In genomic region chr9:21902112-21902511, GRCh38 we compare ENCODE assay signal across 18 cellular contexts.
A peak's percentile ranks its signal among the peaks of the same experiment; 100 is the strongest.
DNase-seq lines count a peak whose midpoint lies in the region; ATAC-seq, FAIRE-seq and TF ChIP-seq lines count a peak whose summit lies in the region.
"Had no signal": no experiment of that assay in that cellular context is flagged by ENCODE, and none has a peak within 500 bp of the region (broad histone marks: within the 10 kb centered on the region; RNA-seq: fewer than 3 reads in every experiment).

No MANE protein-coding gene starts in this region.

- CTCF ChIA-PET in IMR-90 (lab: Yijun Ruan, JAX), result interaction anchor here (0.6 kb wide), 1 partner anchor 179 kb away, joined by 4 read pairs; no protein-coding TSS in a partner anchor
- CTCF ChIA-PET in GM12878 (lab: Yijun Ruan, JAX), result interaction anchor here (0.7 to 2.3 kb wide), 5 partner anchors 18 to 551 kb away, joined by 3 to 6 read pairs (median 3); no protein-coding TSS in a partner anchor

- 0 out of 4 replicates have a peak, but pooled peaks cover 0 to 3% of the 10 kb centered on the region in 2 experiments for H3K79me1 ChIP-seq in IMR-90 (ENCODE audit: low read depth in 1 of 2, low read length in 2 of 2)

- no peak overlapping the region for H3K18ac ChIP-seq in IMR-90 (ENCODE audit: low read depth, low read length)

- no peak overlapping the region for H4K5ac ChIP-seq in IMR-90 (ENCODE audit: low read depth, low read length)

- TF ChIP-seq POLR2A in GM12891 (IDR thresholded peaks at IDR 0.05; ENCODE audit: low read depth, low read length) (no peak), IMR-90 (IDR thresholded peaks at IDR 0.05; ENCODE audit: low read depth, low read length) (no peak), GM12878 (IDR thresholded peaks at IDR 0.05; ENCODE audit: low read depth, low read length) (no peak), ovary (IDR thresholded peaks at IDR 0.05) (no peak)

- H3K56ac ChIP-seq in IMR-90 (ENCODE audit: extremely low read depth, insufficient read depth, low read length), result no peak overlapping the region

- no peak for TF ChIP-seq RAD21 in IMR-90 (IDR thresholded peaks at IDR 0.05; ENCODE audit: low read length)
- TF ChIP-seq RAD21 in GM12878 (IDR thresholded peaks at IDR 0.05; ENCODE audit: insufficient read depth, low read depth, low read length), result no peak

- no peak for TF ChIP-seq CTCF in IMR-90 (conservative IDR thresholded peaks at IDR 0.05; ENCODE audit: low read depth, low read length)
- no peak for TF ChIP-seq CTCF in GM12878 (IDR thresholded peaks at IDR 0.05 in 2 of 3, conservative IDR thresholded peaks at IDR 0.05 in 1 of 3; ENCODE audit: control insufficient read depth in 2 of 3, extremely low read depth in 1 of 3, insufficient read depth in 1 of 3, low read depth in 3 of 3, low read length in 3 of 3)
- no peak for TF ChIP-seq CTCF in endothelial cell (IDR thresholded peaks at IDR 0.05; ENCODE audit: unreplicated experiment)
- TF ChIP-seq CTCF in ovary (IDR thresholded peaks at IDR 0.05), result no peak

- RAD21 ChIA-PET in GM12878 (lab: Charles Lee; ENCODE audit: unreplicated experiment), result interaction anchor here (0.7 to 1.6 kb wide), 2 partner anchors 90 to 106 kb away, joined by 3 read pairs; no protein-coding TSS in a partner anchor

- dilution Hi-C loops in IMR-90 (cut with HindIII; ENCODE audit: low sequenced_read_pairs, unreplicated experiment), result no loop called here

- H3K27me3 ChIP-seq in IMR-90 (ENCODE audit: control insufficient read depth, insufficient read depth, low read length), result no peaks in the 10 kb centered on the region
- H3K27me3 ChIP-seq in GM12878 (replicated peaks in 1 of 2; ENCODE audit: control insufficient read depth in 2 of 2, insufficient read depth in 2 of 2, low read length in 1 of 2), result no peaks in the 10 kb centered on the region
- no peaks in the 10 kb centered on the region for H3K27me3 ChIP-seq in ovary
- H3K27me3 ChIP-seq: stomach had no signal

- H3K9ac ChIP-seq in IMR-90 (ENCODE audit: low read depth, low read length) (no peak overlapping the region), GM12878 (ENCODE audit: control insufficient read depth, insufficient read depth, low read length) (no peak overlapping the region)

- in situ Hi-C loops in IMR-90 (cut with MboI; ENCODE audit: low sequenced_read_pairs), result no loop called here
- in situ Hi-C loops in GM12878 (cut with MboI), result loop anchor here (5.0 kb wide), 1 partner anchor 50 kb away; no protein-coding TSS in a partner anchor

- no peak overlapping the region for H2BK15ac ChIP-seq in IMR-90 (ENCODE audit: low read depth, low read length)

- no peak overlapping the region for H4K8ac ChIP-seq in IMR-90 (ENCODE audit: low read depth in 2 of 2, low read length in 2 of 2)

- no peaks in the 10 kb centered on the region for H3K9me1 ChIP-seq in IMR-90 (ENCODE audit: insufficient read depth, low read length)

- SMC1A ChIA-PET in GM12878 (lab: Charles Lee; ENCODE audit: uncharacterized antibody, unreplicated experiment), result interaction anchor here (1.2 to 1.4 kb wide), 2 partner anchors 69 to 119 kb away, joined by 3 to 6 read pairs; no protein-coding TSS in a partner anchor

- ATAC-seq in GM21576 (IDR thresholded peaks at IDR 0.05; ENCODE audit: unreplicated experiment), result peak; percentile 67
- no peak for ATAC-seq in IMR-90 (ENCODE audit: low read depth)
- ATAC-seq in GM12878, result peak; percentile 67
- ATAC-seq: K562, sciatic nerve, T-cell had no signal

- H3K23ac ChIP-seq in IMR-90 (ENCODE audit: low read depth, low read length), result no peak overlapping the region

- peaks cover 1% of the 10 kb centered on the region; the same call in 1 of the 2 replicates for H3K4me1 ChIP-seq in IMR-90 (ENCODE audit: control insufficient read depth, insufficient read depth, low read length)
- peaks cover 8% of the 10 kb centered on the region for H3K4me1 ChIP-seq in GM12878 (ENCODE audit: control insufficient read depth, insufficient read depth, low read length)
- H3K4me1 ChIP-seq in ovary (ENCODE audit: insufficient read depth), result no peaks in the 10 kb centered on the region
- H3K4me1 ChIP-seq: stomach had no signal

- no peak overlapping the region for H2AK9ac ChIP-seq in IMR-90 (replicated peaks; ENCODE audit: low read depth, low read length, poor library complexity)

- DNase-seq in GM12891 (ENCODE audit: insufficient read length, low spot score) (no peak), IMR-90 (peak; percentile 25), GM12878 (ENCODE audit: low read depth, low spot score) (no peak), hippocampal formation (lab: John Stamatoyannopoulos, UW) (no peak), UCSD-AML1 (lab: John Stamatoyannopoulos, UW; ENCODE audit: unreplicated experiment) (no peak), endothelial cell (ENCODE audit: low spot score) (no peak), ovary (no peak)
- DNase-seq: activated CD4-positive, alpha-beta T cell treated with anti-CD3 and anti-CD28 coated beads for 48 hours; effector CD4-positive, alpha-beta T cell; NCI-H2029 treated with DMSO at 0.1 percent for 48 hours; NK-92 treated with Interleukin-12 subunit alpha and Interleukin-12 subunit beta, amount 100 ng/mL, for 24 hours; stomach; T-cell had no signal

- H3K36me3 ChIP-seq in IMR-90 (ENCODE audit: control insufficient read depth, insufficient read depth, low read length) (no peaks in the 10 kb centered on the region), GM12878 (ENCODE audit: control insufficient read depth in 2 of 2, insufficient read depth in 2 of 2, low read length in 1 of 2) (no peaks in the 10 kb centered on the region), ovary (no peaks in the 10 kb centered on the region)
- H3K36me3 ChIP-seq: stomach had no signal

- H3K27ac ChIP-seq in IMR-90 (ENCODE audit: insufficient read depth, low read length) (no peak overlapping the region), GM12878 (ENCODE audit: control insufficient read depth, insufficient read depth) (no peak overlapping the region), ovary (no peak overlapping the region)
- H3K27ac ChIP-seq: stomach had no signal

- peaks cover 7% of the 10 kb centered on the region for H3K4me1 Mint-ChIP-seq in endothelial cell (ENCODE audit: unreplicated experiment)
- H3K4me1 Mint-ChIP-seq: nephron, T-cell had no signal

- H3K9me3 ChIP-seq in IMR-90 (ENCODE audit: control insufficient read depth, insufficient read depth, low read length) (peaks cover 4% of the 10 kb centered on the region), GM12878 (replicated peaks; ENCODE audit: control insufficient read depth, insufficient read depth, low read length) (no peaks in the 10 kb centered on the region; the same call in 2 of the 3 replicates), ovary (peaks cover 0 to 2% of the 10 kb centered on the region in 2 donors)

- H3K27me3 Mint-ChIP-seq in endothelial cell (ENCODE audit: unreplicated experiment), result no peaks in the 10 kb centered on the region
- H3K27me3 Mint-ChIP-seq: T-cell had no signal

- H2BK120ac ChIP-seq in IMR-90 (ENCODE audit: low read depth, low read length), result no peak overlapping the region

- no peaks in the 10 kb centered on the region for H3K9me3 Mint-ChIP-seq in endothelial cell (ENCODE audit: unreplicated experiment)

- FAIRE-seq in GM12891 (lab: Jason Lieb, UNC) (peak; percentile 35), GM12878 (lab: Jason Lieb, UNC) (no peak)
- FAIRE-seq: G401.6, K562 had no signal

- no peak overlapping the region for H4K91ac ChIP-seq in IMR-90 (ENCODE audit: insufficient read depth, low read depth, low read length)

- H2AK5ac ChIP-seq in IMR-90 (ENCODE audit: low read depth, low read length), result no peak overlapping the region

- H3K79me2 ChIP-seq in GM12878 (ENCODE audit: control insufficient read depth, insufficient read depth, low read length), result no peaks in the 10 kb centered on the region

- POLR2A ChIA-PET in IMR-90 (lab: Charles Lee; ENCODE audit: unreplicated experiment), result no interaction called here
- POLR2A ChIA-PET in GM12878 (lab: Charles Lee), result no interaction called here

- whole genome bisulfite sequencing in IMR-90 (ENCODE audit: extremely low coverage in 2 of 2, insufficient read length in 1 of 2), 2 experiments, result no CpG with 5 or more reads among the region's 1 CpG
- WGBS in GM12878 (ENCODE audit: insufficient coverage, insufficient replicate concordance, low lambda C conversion rate, missing lambda C conversion rate), result 0% methylated on average over 1 of the region's 1 CpG
- 42 to 89% (median 76%) methylated on average over 1 of the region's 1 CpG for WGBS in ovary, 3 donors

- BruUV-seq in IMR-90 (replicated peaks; lab: Mats Ljungman, UMichigan) (no TSS peak), GM12878 (replicated peaks; lab: Mats Ljungman, UMichigan) (no TSS peak)

- H2BK5ac ChIP-seq in IMR-90 (ENCODE audit: low read depth, low read length, poor library complexity, severe bottlenecking), result no peak overlapping the region

- H3K4me3 ChIP-seq in IMR-90 (ENCODE audit: insufficient read depth, low read depth, low read length) (no peak overlapping the region), GM12878 (no peak overlapping the region), ovary (no peak overlapping the region)
- H3K4me3 ChIP-seq: K562, stomach had no signal

- no peak overlapping the region for H3K4me3 Mint-ChIP-seq in endothelial cell (ENCODE audit: unreplicated experiment)
- H3K4me3 Mint-ChIP-seq: nephron, T-cell had no signal

- H3K27ac Mint-ChIP-seq in endothelial cell (ENCODE audit: unreplicated experiment), result no peak overlapping the region
- H3K27ac Mint-ChIP-seq: nephron, T-cell had no signal

- intact Hi-C loops in IMR-90 (cut with micrococcal nuclease), result no loop called here
- intact Hi-C loops in GM12878 (cut with micrococcal nuclease; ENCODE audit: unreplicated experiment), result no loop called here
- intact Hi-C loops in ovary (cut with DNase I), result no loop called here

- no peak overlapping the region for H3K4ac ChIP-seq in IMR-90 (ENCODE audit: low read depth, low read length)

- no peak overlapping the region for H2BK20ac ChIP-seq in IMR-90 (ENCODE audit: low read depth, low read length)

- H2AFZ ChIP-seq in IMR-90 (replicated peaks; ENCODE audit: low read length, poor library complexity) (no peak overlapping the region), GM12878 (ENCODE audit: control insufficient read depth, low read depth, low read length) (no peak overlapping the region)

- TF ChIP-seq EP300 in GM12878 (IDR thresholded peaks at IDR 0.05; ENCODE audit: borderline replicate concordance in 1 of 2, control insufficient read depth in 1 of 2, low read depth in 2 of 2, low read length in 2 of 2) (no peak), ovary (IDR thresholded peaks at IDR 0.05) (no peak)

- H4K20me1 ChIP-seq in IMR-90 (ENCODE audit: insufficient read depth, low read length) (no peaks in the 10 kb centered on the region), GM12878 (ENCODE audit: control insufficient read depth, insufficient read depth) (no peaks in the 10 kb centered on the region)

- no peak overlapping the region for H3K4me2 ChIP-seq in IMR-90 (ENCODE audit: low read depth, low read length)
- H3K4me2 ChIP-seq in GM12878 (ENCODE audit: control insufficient read depth, insufficient read depth), result no peak overlapping the region

- H3K36me3 Mint-ChIP-seq in endothelial cell (ENCODE audit: low read depth, unreplicated experiment), result peaks cover 13% of the 10 kb centered on the region

- H3K14ac ChIP-seq in IMR-90 (replicated peaks; ENCODE audit: low read depth, low read length), result no peak overlapping the region

TF ChIP-seq in GM12891, 5 proteins besides CTCF, POLR2A, EP300 and RAD21 (continues in another document):
- no peak for TF ChIP-seq POLR2AphosphoS5 (IDR thresholded peaks at IDR 0.05; ENCODE audit: low read depth, low read length)

TF ChIP-seq in GM12878, 131 proteins besides CTCF, POLR2A, EP300 and RAD21 (continues in another document):
- TF ChIP-seq HDAC2 (IDR thresholded peaks at IDR 0.05), result no peak
